21 cellular contexts compared by ENCODE assay signal in the genomic region with DNA sequence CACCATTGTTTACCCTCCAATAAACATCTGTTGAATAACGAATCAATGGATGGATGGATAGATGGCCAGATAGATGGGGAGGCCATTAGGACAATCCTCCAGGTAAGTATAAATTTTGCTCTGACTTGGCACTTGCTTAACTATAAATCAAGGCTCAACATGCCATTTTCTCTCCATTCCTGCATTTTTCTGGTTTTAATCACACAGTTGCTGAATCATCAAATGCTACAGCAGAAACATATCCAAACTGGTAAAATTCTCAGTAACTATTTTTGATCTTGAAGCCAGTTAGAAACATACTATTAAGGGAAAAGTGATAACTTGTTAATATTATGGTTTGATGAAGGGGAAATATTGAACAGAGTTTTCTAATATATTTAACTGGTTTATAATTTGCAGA.
"Had no signal": no experiment of that assay in that cellular context is flagged by ENCODE, and none has a peak within 500 bp of the region (broad histone marks: within the 10 kb centered on the region; RNA-seq: fewer than 3 reads in every experiment).

No MANE protein-coding gene starts in this region.

- H3K9me3 ChIP-seq: esophagus muscularis mucosa, psoas muscle, suprapubic skin, thyroid gland, upper lobe of left lung, uterus had no signal

- H3K27me3 ChIP-seq: suprapubic skin, thyroid gland, upper lobe of left lung, uterus had no signal

- H3K4me2 ChIP-seq: smooth muscle cell had no signal

- ATAC-seq: left colon; left ventricle myocardium superior; naive thymus-derived CD4-positive, alpha-beta T cell; psoas muscle; stimulated activated naive CD8-positive, alpha-beta T cell treated with anti-CD3 and anti-CD28 coated beads, Interleukin-15, Interleukin-2, amounts not matched to agents 100 U/mL and 50 U/mL, for 24 hours had no signal

- H3K4me1 ChIP-seq: esophagus muscularis mucosa, psoas muscle, suprapubic skin, thyroid gland, upper lobe of left lung, uterus had no signal

- H3K36me3 ChIP-seq: esophagus muscularis mucosa, suprapubic skin, thyroid gland, upper lobe of left lung, uterus had no signal

- H3K27ac ChIP-seq: dorsolateral prefrontal cortex, epithelial cell of prostate, esophagus muscularis mucosa, psoas muscle, suprapubic skin, thyroid gland, upper lobe of left lung, uterus had no signal

- DNase-seq: cortex of kidney; dorsolateral prefrontal cortex; effector memory CD4-positive, alpha-beta T cell; foreskin fibroblast; immature natural killer cell; left colon; left ventricle myocardium superior; mesendoderm; naive thymus-derived CD4-positive, alpha-beta T cell; nephron progenitor cell; psoas muscle; stimulated activated CD4-positive, alpha-beta T cell treated with anti-CD3 and anti-CD28 coated beads, Interleukin-2, amount 100 ng/mL, for 48 hours; stimulated activated naive CD8-positive, alpha-beta T cell treated with anti-CD3 and anti-CD28 coated beads, Interleukin-15, Interleukin-2, amounts not matched to agents 100 U/mL and 50 U/mL, for 24 hours; thyroid gland; upper lobe of left lung; uterus had no signal

- H3K4me3 ChIP-seq: dorsolateral prefrontal cortex, esophagus muscularis mucosa, lung, psoas muscle, smooth muscle cell, suprapubic skin, thyroid gland, upper lobe of left lung, uterus had no signal
